10 cellular contexts compared by ENCODE assay signal in the genomic region with DNA sequence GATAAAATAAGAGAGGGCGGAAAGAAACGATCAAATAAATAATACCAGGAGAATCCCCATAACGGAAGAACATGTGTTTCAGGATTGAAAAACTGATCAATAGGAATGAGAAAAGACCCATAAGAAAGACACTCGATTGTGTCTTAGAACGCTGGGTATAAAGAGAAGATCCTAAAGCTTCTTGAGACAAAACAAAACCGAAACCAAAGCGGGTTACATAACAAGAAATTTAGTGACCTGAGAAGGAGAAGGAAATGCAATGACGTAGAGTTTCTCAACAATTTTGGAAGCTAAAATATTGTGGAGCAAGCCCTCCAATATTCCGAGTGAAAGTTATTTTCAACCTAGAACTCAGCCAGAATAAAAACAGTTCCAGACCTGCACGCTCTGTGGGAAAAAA.
DNase-seq lines count a peak whose midpoint lies in the region; ATAC-seq, FAIRE-seq and TF ChIP-seq lines count a peak whose summit lies in the region.
"Had no signal": no experiment of that assay in that cellular context is flagged by ENCODE, and none has a peak within 500 bp of the region (broad histone marks: within the 10 kb centered on the region; RNA-seq: fewer than 3 reads in every experiment).

No MANE protein-coding gene starts in this region.

- H3K27me3 ChIP-seq in astrocyte (ENCODE audit: insufficient read depth, low read length), result no peaks in the 10 kb centered on the region
- H3K27me3 ChIP-seq in skeletal muscle satellite cell (ENCODE audit: control insufficient read depth, insufficient read depth, low read length), result no peaks in the 10 kb centered on the region
- H3K27me3 ChIP-seq in PC-3 (ENCODE audit: low read length), result no peaks in the 10 kb centered on the region
- H3K27me3 ChIP-seq: BLaER1, body of pancreas had no signal

- no peak for ATAC-seq in PC-3
- no peak for ATAC-seq in HG03378 (IDR thresholded peaks at IDR 0.05; ENCODE audit: unreplicated experiment)
- no peak for ATAC-seq in HG03521 (IDR thresholded peaks at IDR 0.05; ENCODE audit: unreplicated experiment)

- POLR2A ChIA-PET in PC-3 (lab: Charles Lee; ENCODE audit: unreplicated experiment), result no interaction called here

- H3K4me3 Mint-ChIP-seq in activated CD4-positive, alpha-beta T cell treated with anti-CD3 and anti-CD28 coated beads, Interleukin-2, amount 10 ng/mL, durations not matched to agents 24 days and 14 days, result peak overlapping the region; percentile 80
- H3K4me3 Mint-ChIP-seq in astrocyte (ENCODE audit: unreplicated experiment), result peak overlapping the region; percentile 91

- peak; percentile 29 for FAIRE-seq in astrocyte (lab: Jason Lieb, UNC)

- H3K27ac Mint-ChIP-seq in activated CD4-positive, alpha-beta T cell treated with anti-CD3 and anti-CD28 coated beads, Interleukin-2, amount 10 ng/mL, durations not matched to agents 24 days and 14 days, result no peak overlapping the region
- H3K27ac Mint-ChIP-seq in astrocyte (ENCODE audit: unreplicated experiment), result no peak overlapping the region

- H3K9ac ChIP-seq in astrocyte (ENCODE audit: low read length), result no peak overlapping the region
- H3K9ac ChIP-seq in skeletal muscle satellite cell (ENCODE audit: low read depth, low read length), result no peak overlapping the region
- no peak overlapping the region for H3K9ac ChIP-seq in PC-3 (ENCODE audit: low read length)
- H3K9ac ChIP-seq: BLaER1 had no signal

- TF ChIP-seq CTCF in astrocyte (IDR thresholded peaks at IDR 0.05; ENCODE audit: insufficient read depth, low read depth, low read length), result no peak
- no peak for TF ChIP-seq CTCF in PC-3 (conservative IDR thresholded peaks at IDR 0.05; ENCODE audit: low read depth, low read length)

- H3K4me1 ChIP-seq in astrocyte (ENCODE audit: insufficient read depth, low read length) (peaks cover 3% of the 10 kb centered on the region), skeletal muscle satellite cell (ENCODE audit: control insufficient read depth, insufficient read depth, low read length) (no peaks in the 10 kb centered on the region), PC-3 (ENCODE audit: insufficient read depth, low read length) (no peaks in the 10 kb centered on the region)

- H3K9me3 Mint-ChIP-seq in activated CD4-positive, alpha-beta T cell treated with anti-CD3 and anti-CD28 coated beads, Interleukin-2, amount 10 ng/mL, durations not matched to agents 24 days and 14 days, result peaks cover 5% of the 10 kb centered on the region
- peaks cover 6% of the 10 kb centered on the region for H3K9me3 Mint-ChIP-seq in astrocyte (ENCODE audit: unreplicated experiment)

- peak; percentile 68 for DNase-seq in activated CD4-positive, alpha-beta T cell treated with anti-CD3 and anti-CD28 coated beads, Interleukin-2, amount 10 ng/mL, durations not matched to agents 24 days and 14 days
- DNase-seq in activated CD4-positive, alpha-beta T cell treated with anti-CD3 and anti-CD28 coated beads for 48 hours, result no peak
- DNase-seq in NCI-H2107 (lab: John Stamatoyannopoulos, UW) (peak; percentile 43), astrocyte (ENCODE audit: low read depth) (no peak), PC-3 (no peak)
- DNase-seq: body of pancreas had no signal

- peaks cover 3% of the 10 kb centered on the region for H3K27me3 Mint-ChIP-seq in activated CD4-positive, alpha-beta T cell treated with anti-CD3 and anti-CD28 coated beads, Interleukin-2, amount 10 ng/mL, durations not matched to agents 24 days and 14 days
- no peaks in the 10 kb centered on the region for H3K27me3 Mint-ChIP-seq in astrocyte (ENCODE audit: low read depth, unreplicated experiment)

- H3K36me3 ChIP-seq in astrocyte (ENCODE audit: insufficient read depth, low read length) (no peaks in the 10 kb centered on the region), skeletal muscle satellite cell (ENCODE audit: insufficient read depth, low read length) (no peaks in the 10 kb centered on the region), PC-3 (ENCODE audit: low read depth, low read length) (no peaks in the 10 kb centered on the region)
- H3K36me3 ChIP-seq: BLaER1 had no signal

- H2AFZ ChIP-seq in astrocyte (ENCODE audit: low read depth, low read length), result peak overlapping the region; percentile 99
- H2AFZ ChIP-seq in PC-3 (ENCODE audit: low read length), result no peak overlapping the region

- H3K4me1 Mint-ChIP-seq in activated CD4-positive, alpha-beta T cell treated with anti-CD3 and anti-CD28 coated beads, Interleukin-2, amount 10 ng/mL, durations not matched to agents 24 days and 14 days, result peaks cover 40% of the 10 kb centered on the region
- peaks cover 8% of the 10 kb centered on the region for H3K4me1 Mint-ChIP-seq in astrocyte (ENCODE audit: low read depth, unreplicated experiment)

- CTCF ChIA-PET in PC-3 (lab: Charles Lee), result no interaction called here

- BruUV-seq in PC-3 (replicated peaks; lab: Mats Ljungman, UMichigan), result no TSS peak

- H4K20me1 ChIP-seq in astrocyte (ENCODE audit: insufficient read depth, low read length) (no peaks in the 10 kb centered on the region), PC-3 (ENCODE audit: low read length) (no peaks in the 10 kb centered on the region)
- H4K20me1 ChIP-seq: BLaER1 had no signal

- H3K9me3 ChIP-seq in astrocyte (ENCODE audit: insufficient read depth, low read depth, low read length) (no peaks in the 10 kb centered on the region), skeletal muscle satellite cell (replicated peaks; ENCODE audit: low read length) (no peaks in the 10 kb centered on the region), PC-3 (ENCODE audit: low read length) (no peaks in the 10 kb centered on the region)
- H3K9me3 ChIP-seq: body of pancreas had no signal

- no peaks in the 10 kb centered on the region for H3K9me2 ChIP-seq in PC-3 (replicated peaks; ENCODE audit: low read length)

- H3K4me3 ChIP-seq in astrocyte (ENCODE audit: insufficient read depth, low read depth, low read length) (no peak overlapping the region), skeletal muscle satellite cell (ENCODE audit: low read length) (no peak overlapping the region), PC-3 (ENCODE audit: low read length) (no peak overlapping the region)
- H3K4me3 ChIP-seq: BLaER1, body of pancreas had no signal

- H3K36me3 Mint-ChIP-seq in activated CD4-positive, alpha-beta T cell treated with anti-CD3 and anti-CD28 coated beads, Interleukin-2, amount 10 ng/mL, durations not matched to agents 24 days and 14 days (ENCODE audit: low read depth), result no peaks in the 10 kb centered on the region
- no peaks in the 10 kb centered on the region for H3K36me3 Mint-ChIP-seq in astrocyte (ENCODE audit: low read depth, unreplicated experiment)

- H3K27ac ChIP-seq in astrocyte (ENCODE audit: low read depth, low read length) (no peak overlapping the region), PC-3 (ENCODE audit: low read length) (no peak overlapping the region)
- H3K27ac ChIP-seq: BLaER1, body of pancreas had no signal

- H3F3A ChIP-seq in PC-3 (ENCODE audit: low read length, unreplicated experiment), result no peaks in the 10 kb centered on the region

- H3K4me2 ChIP-seq in astrocyte (ENCODE audit: low read length) (no peak overlapping the region), skeletal muscle satellite cell (ENCODE audit: low read length) (peak overlapping the region; percentile 83), PC-3 (ENCODE audit: low read length) (no peak overlapping the region)
- H3K4me2 ChIP-seq: BLaER1 had no signal

- intact Hi-C loops in activated CD4-positive, alpha-beta T cell treated with anti-CD3 and anti-CD28 coated beads, Interleukin-2, amount 10 ng/mL, durations not matched to agents 24 days and 14 days (cut with micrococcal nuclease), result loop anchor here (2.0 kb wide), 1 partner anchor 33 kb away; no protein-coding TSS in a partner anchor
- intact Hi-C loops in PC-3 (cut with micrococcal nuclease), result no loop called here

- no peaks in the 10 kb centered on the region for H3K79me2 ChIP-seq in astrocyte (ENCODE audit: insufficient read depth, low read length)
- H3K79me2 ChIP-seq in PC-3 (ENCODE audit: low read length), result no peaks in the 10 kb centered on the region

Comparison
In these comparisons a context has a peak if more than half of its experiments do, and no peak if none do; other contexts are left out.
1. DNase-seq: peak in activated CD4-positive, alpha-beta T cell treated with anti-CD3 and anti-CD28 coated beads, Interleukin-2, amount 10 ng/mL, durations not matched to agents 24 days and 14 days (single experiment) and NCI-H2107 (single experiment); none in activated CD4-positive, alpha-beta T cell treated with anti-CD3 and anti-CD28 coated beads for 48 hours (single experiment), astrocyte (single experiment) and PC-3 (single experiment).